ENCODE assay signal across 8 cellular contexts in the genomic region with DNA sequence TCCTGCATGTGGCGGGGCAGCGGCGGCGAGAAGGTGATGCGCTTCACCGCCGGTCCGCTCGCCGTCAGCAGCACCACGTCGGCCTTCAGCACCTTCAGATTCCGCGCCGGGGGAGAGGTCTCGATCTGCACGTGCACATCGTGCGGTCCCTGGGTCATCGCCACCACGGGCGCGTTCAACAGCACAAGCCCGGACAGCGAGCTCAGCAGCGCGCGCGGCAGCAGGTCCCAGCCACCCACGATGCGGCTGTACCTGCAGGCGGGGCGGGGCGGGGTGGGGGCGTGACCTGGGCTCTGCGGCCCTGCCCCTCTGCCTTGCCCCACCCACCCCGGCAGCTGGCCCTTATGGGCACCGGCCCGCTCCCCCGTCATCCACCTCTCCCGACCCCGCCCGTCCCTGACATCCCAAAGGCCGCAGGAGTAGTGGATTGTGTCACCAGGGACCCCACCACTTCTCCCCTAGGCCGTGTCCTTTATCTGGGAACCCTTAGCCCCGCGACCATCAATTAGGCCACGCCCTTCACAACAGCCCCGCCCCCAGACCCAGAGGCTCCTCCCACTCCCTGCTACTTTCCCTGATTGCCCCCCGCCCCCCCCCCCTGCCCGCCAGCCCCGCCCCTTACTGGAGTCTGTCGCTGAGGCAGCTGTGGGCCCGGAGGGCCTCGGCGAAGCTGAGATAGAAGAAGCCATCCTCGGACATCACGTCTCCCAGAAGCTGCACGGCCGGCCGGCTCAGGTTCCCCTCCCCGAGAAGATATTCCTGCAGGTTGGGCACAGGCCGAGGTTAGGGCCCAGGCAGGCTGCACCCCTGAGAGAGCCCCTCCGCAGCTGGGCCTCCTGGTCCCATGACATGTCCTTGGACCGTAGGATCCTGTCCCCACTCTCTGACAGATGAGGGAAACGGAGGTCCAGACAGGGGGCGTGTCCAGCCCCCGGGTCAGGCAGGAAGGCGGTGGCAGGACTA. TPM values are rescaled to one million over a fixed set of nuclear protein-coding genes. Genes with fewer than 3 reads are reported as not detected.
A peak's percentile ranks its signal among the peaks of the same experiment; 100 is the strongest.
DNase-seq lines count a peak whose midpoint lies in the region; ATAC-seq and TF ChIP-seq lines count a peak whose summit lies in the region.

No MANE protein-coding gene starts in this region.

- no peaks in the 10 kb centered on the region for H3K79me2 ChIP-seq in DND-41 (ENCODE audit: insufficient read depth, low read length)

- H3K9ac ChIP-seq in DND-41 (ENCODE audit: low read depth, low read length) = no peak overlapping the region

- no peaks in the 10 kb centered on the region; the same call in 1 of the 2 replicates for H4K20me1 ChIP-seq in DND-41 (ENCODE audit: insufficient read depth, low read length)

- H3K4me1 ChIP-seq in DND-41 (ENCODE audit: insufficient read depth, low read length) = no peaks in the 10 kb centered on the region
- peaks cover 29% of the 10 kb centered on the region for H3K4me1 ChIP-seq in left ventricle myocardium inferior

- H3K4me3 ChIP-seq in DND-41 (ENCODE audit: low read depth in 1 of 2, low read length in 2 of 2) = no peak overlapping the region
- H3K4me3 ChIP-seq in left ventricle myocardium inferior = peak overlapping the region; percentile 60

- ATAC-seq in DND-41 (ENCODE audit: insufficient read depth, low read depth) (peak; percentile 27; the same call in 1 of the 3 replicates), HG03457 (IDR thresholded peaks at IDR 0.05; ENCODE audit: unreplicated experiment) (no peak)

- DNase-seq in DND-41 (peak; percentile 35), NCI-H69 (lab: John Stamatoyannopoulos, UW) (peak; percentile 86), left ventricle myocardium inferior (no peak), amniotic stem cell (lab: John Stamatoyannopoulos, UW) (no peak), G401 (ENCODE audit: low spot score) (no peak)
- DNase-seq in activated T-helper 1 cell treated with anti-CD3 and anti-CD28 coated beads, Interleukin-2, amount 50 U/mL, for 16 hours (ENCODE audit: low read depth in 1 of 2, low spot score in 1 of 2) = peak; percentile 40 to 54
- DNase-seq in stimulated activated CD4-positive, alpha-beta T cell treated with anti-CD3 and anti-CD28 coated beads, Interleukin-15, amount 100 ng/mL, for 24 hours = peak; percentile 74

- H3K27me3 ChIP-seq in DND-41 (ENCODE audit: insufficient read depth, low read length, poor library complexity) (no peaks in the 10 kb centered on the region), left ventricle myocardium inferior (ENCODE audit: low read depth) (peaks cover 24% of the 10 kb centered on the region)

- H3K9me3 ChIP-seq in DND-41 (ENCODE audit: insufficient read depth, low read length, severe bottlenecking) (no peaks in the 10 kb centered on the region), left ventricle myocardium inferior (replicated peaks) (no peaks in the 10 kb centered on the region)

- TF ChIP-seq CTCF in DND-41 (IDR thresholded peaks at IDR 0.05; ENCODE audit: borderline replicate concordance, extremely low read depth, low read length, poor library complexity, severe bottlenecking) (no peak), left ventricle myocardium inferior (IDR thresholded peaks at IDR 0.05; ENCODE audit: borderline replicate concordance) (peak; percentile 6)

- intact Hi-C loops in left ventricle myocardium inferior (cut with micrococcal nuclease) = no loop called here

- H2AFZ ChIP-seq in DND-41 (ENCODE audit: low read depth, low read length) = no peak overlapping the region

- H3K36me3 ChIP-seq in DND-41 (ENCODE audit: insufficient read depth, low read length) (peaks cover 2% of the 10 kb centered on the region; the same call in 1 of the 2 replicates), left ventricle myocardium inferior (peaks cover 17% of the 10 kb centered on the region)

- in situ Hi-C loops in G401 (cut with HindIII; ENCODE audit: low sequenced_read_pairs) = no loop called here

- no peak overlapping the region for H3K4me2 ChIP-seq in DND-41 (ENCODE audit: insufficient read depth, low read length)

- H3K27ac ChIP-seq in DND-41 (ENCODE audit: low read length) (no peak overlapping the region), left ventricle myocardium inferior (replicated peaks) (no peak overlapping the region)

RNA-seq across cellular contexts. Expression of a gene that starts 6.1 kb away (rescaled TPM):
- not detected for total RNA-seq in left ventricle myocardium inferior
- total RNA-seq in G401 (2014; rRNA removed; shearing (Covaris generic)) = 0.07 and 0.80 TPM in 2 replicates

RNA-seq across cellular contexts. Expression of a gene that starts 13.1 kb away (rescaled TPM):
- 47.5 TPM for total RNA-seq in left ventricle myocardium inferior
- 6.5 and 7.6 TPM in 2 replicates for total RNA-seq in G401 (2014; rRNA removed; shearing (Covaris generic))

RNA-seq across cellular contexts. Expression of a gene that starts 13.5 kb away (rescaled TPM):
- 36.0 TPM for total RNA-seq in left ventricle myocardium inferior
- 14.0 and 18.0 TPM in 2 replicates for total RNA-seq in G401 (2014; rRNA removed; shearing (Covaris generic))

RNA-seq across cellular contexts. Expression of a gene that starts 23.3 kb away (rescaled TPM):
- total RNA-seq in left ventricle myocardium inferior = 45.1 TPM
- 90.2 and 111 TPM in 2 replicates for total RNA-seq in G401 (2014; rRNA removed; shearing (Covaris generic))

RNA-seq across cellular contexts. Expression of a gene that starts 38.4 kb away (rescaled TPM):
- total RNA-seq in left ventricle myocardium inferior = 8.6 TPM
- 9.4 and 12.4 TPM in 2 replicates for total RNA-seq in G401 (2014; rRNA removed; shearing (Covaris generic))

Comparison
In these comparisons a context has a peak if more than half of its experiments do, and no peak if none do; other contexts are left out.
1. DNase-seq: peak in DND-41 (single experiment), NCI-H69 (single experiment), activated T-helper 1 cell treated with anti-CD3 and anti-CD28 coated beads, Interleukin-2, amount 50 U/mL, for 16 hours (2 of 2) and stimulated activated CD4-positive, alpha-beta T cell treated with anti-CD3 and anti-CD28 coated beads, Interleukin-15, amount 100 ng/mL, for 24 hours (single experiment); none in left ventricle myocardium inferior (single experiment), amniotic stem cell (single experiment) and G401 (single experiment).